Comparison of ENCODE assay signal across 1 cellular context in the genomic region with DNA sequence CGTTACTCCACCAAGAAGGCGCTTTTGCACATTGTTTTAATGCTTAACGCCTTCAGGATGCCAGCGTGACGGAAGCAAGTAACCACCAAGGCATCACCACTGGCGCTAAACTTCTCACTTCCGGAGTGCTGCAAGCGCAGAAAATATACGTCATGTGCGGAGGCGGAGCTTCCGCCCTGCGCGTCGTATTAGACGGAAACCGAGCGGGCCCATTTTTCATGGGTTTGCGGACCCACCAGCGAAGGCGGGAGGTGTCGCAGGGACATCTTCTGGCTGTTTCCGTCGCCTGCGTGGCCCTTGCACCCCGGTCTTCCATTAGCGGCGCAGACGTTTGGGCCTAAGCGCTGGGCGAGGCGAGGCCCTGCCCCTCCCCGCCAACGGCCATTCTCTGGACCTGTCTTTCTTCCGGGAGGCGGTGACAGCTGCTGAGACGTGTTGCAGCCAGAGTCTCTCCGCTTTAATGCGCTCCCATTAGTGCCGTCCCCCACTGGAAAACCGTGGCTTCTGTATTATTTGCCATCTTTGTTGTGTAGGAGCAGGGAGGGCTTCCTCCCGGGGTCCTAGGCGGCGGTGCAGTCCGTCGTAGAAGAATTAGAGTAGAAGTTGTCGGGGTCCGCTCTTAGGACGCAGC.
A peak's percentile ranks its signal among the peaks of the same experiment; 100 is the strongest.
TF ChIP-seq lines count a peak whose summit lies in the region.

A gene (plus strand): TSS at position 403 of the 631 bp plus-strand sequence. CDS start 235 bp downstream, outside the sequence.

TF ChIP-seq in HepG2, 621 proteins besides CTCF, POLR2A, EP300 and RAD21 (continued from another document and continues in another):
- TF ChIP-seq, protein P1, sequence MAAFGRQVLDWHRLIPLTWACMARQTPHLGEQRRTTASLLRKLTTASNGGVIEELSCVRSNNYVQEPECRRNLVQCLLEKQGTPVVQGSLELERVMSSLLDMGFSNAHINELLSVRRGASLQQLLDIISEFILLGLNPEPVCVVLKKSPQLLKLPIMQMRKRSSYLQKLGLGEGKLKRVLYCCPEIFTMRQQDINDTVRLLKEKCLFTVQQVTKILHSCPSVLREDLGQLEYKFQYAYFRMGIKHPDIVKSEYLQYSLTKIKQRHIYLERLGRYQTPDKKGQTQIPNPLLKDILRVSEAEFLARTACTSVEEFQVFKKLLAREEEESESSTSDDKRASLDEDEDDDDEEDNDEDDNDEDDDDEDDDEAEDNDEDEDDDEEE (CRISPR knock-in tag; IDR thresholded peaks at IDR 0.05): 0 out of 2 replicates have a peak, but pooled peaks have one; percentile 58
- TF ChIP-seq, protein P2, sequence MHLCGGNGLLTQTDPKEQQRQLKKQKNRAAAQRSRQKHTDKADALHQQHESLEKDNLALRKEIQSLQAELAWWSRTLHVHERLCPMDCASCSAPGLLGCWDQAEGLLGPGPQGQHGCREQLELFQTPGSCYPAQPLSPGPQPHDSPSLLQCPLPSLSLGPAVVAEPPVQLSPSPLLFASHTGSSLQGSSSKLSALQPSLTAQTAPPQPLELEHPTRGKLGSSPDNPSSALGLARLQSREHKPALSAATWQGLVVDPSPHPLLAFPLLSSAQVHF (CRISPR knock-in tag; IDR thresholded peaks at IDR 0.05): no peak
- TF ChIP-seq SCMH1 (CRISPR knock-in tag; IDR thresholded peaks at IDR 0.05; ENCODE audit: borderline replicate concordance): no peak
- TF ChIP-seq, protein P3, sequence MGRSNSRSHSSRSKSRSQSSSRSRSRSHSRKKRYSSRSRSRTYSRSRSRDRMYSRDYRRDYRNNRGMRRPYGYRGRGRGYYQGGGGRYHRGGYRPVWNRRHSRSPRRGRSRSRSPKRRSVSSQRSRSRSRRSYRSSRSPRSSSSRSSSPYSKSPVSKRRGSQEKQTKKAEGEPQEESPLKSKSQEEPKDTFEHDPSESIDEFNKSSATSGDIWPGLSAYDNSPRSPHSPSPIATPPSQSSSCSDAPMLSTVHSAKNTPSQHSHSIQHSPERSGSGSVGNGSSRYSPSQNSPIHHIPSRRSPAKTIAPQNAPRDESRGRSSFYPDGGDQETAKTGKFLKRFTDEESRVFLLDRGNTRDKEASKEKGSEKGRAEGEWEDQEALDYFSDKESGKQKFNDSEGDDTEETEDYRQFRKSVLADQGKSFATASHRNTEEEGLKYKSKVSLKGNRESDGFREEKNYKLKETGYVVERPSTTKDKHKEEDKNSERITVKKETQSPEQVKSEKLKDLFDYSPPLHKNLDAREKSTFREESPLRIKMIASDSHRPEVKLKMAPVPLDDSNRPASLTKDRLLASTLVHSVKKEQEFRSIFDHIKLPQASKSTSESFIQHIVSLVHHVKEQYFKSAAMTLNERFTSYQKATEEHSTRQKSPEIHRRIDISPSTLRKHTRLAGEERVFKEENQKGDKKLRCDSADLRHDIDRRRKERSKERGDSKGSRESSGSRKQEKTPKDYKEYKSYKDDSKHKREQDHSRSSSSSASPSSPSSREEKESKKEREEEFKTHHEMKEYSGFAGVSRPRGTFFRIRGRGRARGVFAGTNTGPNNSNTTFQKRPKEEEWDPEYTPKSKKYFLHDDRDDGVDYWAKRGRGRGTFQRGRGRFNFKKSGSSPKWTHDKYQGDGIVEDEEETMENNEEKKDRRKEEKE (IDR thresholded peaks at IDR 0.05): no peak
- TF ChIP-seq CENPX (CRISPR knock-in tag; IDR thresholded peaks at IDR 0.05): no peak
- TF ChIP-seq KLF16 (CRISPR knock-in tag; IDR thresholded peaks at IDR 0.05): peak in 1 of 2 experiments; percentile 94; a peak in 3 of 4 replicates
- TF ChIP-seq, protein P4, sequence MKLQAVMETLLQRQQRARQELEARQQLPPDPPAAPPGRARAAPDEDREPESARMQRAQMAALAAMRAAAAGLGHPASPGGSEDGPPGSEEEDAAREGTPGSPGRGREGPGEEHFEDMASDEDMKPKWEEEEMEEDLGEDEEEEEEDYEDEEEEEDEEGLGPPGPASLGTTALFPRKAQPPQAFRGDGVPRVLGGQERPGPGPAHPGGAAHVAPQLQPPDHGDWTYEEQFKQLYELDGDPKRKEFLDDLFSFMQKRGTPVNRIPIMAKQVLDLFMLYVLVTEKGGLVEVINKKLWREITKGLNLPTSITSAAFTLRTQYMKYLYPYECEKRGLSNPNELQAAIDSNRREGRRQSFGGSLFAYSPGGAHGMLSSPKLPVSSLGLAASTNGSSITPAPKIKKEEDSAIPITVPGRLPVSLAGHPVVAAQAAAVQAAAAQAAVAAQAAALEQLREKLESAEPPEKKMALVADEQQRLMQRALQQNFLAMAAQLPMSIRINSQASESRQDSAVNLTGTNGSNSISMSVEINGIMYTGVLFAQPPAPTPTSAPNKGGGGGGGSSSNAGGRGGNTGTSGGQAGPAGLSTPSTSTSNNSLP (IDR thresholded peaks at IDR 0.05; ENCODE audit: low read depth, low read length): no peak
- peak; percentile 78 for TF ChIP-seq RFXANK (CRISPR knock-in tag; IDR thresholded peaks at IDR 0.05)
- TF ChIP-seq ZNF883 (CRISPR knock-in tag; IDR thresholded peaks at IDR 0.05; ENCODE audit: not compliant biosample characterization): no peak
- no peak for TF ChIP-seq MXD4 (CRISPR knock-in tag; IDR thresholded peaks at IDR 0.05)
- peak; percentile 58; the same call in 1 of the 2 replicates for TF ChIP-seq ZNF776 (CRISPR knock-in tag; IDR thresholded peaks at IDR 0.05)
- peak; percentile 76 for TF ChIP-seq HNF4A (CRISPR knock-in tag; IDR thresholded peaks at IDR 0.05)
- peak; percentile 37; the same call in 1 of the 2 replicates for TF ChIP-seq CEBPG (CRISPR knock-in tag; IDR thresholded peaks at IDR 0.05)
- TF ChIP-seq ZNF543 (CRISPR knock-in tag; IDR thresholded peaks at IDR 0.05): peak; percentile 67; the same call in 1 of the 2 replicates
- TF ChIP-seq, protein P5, sequence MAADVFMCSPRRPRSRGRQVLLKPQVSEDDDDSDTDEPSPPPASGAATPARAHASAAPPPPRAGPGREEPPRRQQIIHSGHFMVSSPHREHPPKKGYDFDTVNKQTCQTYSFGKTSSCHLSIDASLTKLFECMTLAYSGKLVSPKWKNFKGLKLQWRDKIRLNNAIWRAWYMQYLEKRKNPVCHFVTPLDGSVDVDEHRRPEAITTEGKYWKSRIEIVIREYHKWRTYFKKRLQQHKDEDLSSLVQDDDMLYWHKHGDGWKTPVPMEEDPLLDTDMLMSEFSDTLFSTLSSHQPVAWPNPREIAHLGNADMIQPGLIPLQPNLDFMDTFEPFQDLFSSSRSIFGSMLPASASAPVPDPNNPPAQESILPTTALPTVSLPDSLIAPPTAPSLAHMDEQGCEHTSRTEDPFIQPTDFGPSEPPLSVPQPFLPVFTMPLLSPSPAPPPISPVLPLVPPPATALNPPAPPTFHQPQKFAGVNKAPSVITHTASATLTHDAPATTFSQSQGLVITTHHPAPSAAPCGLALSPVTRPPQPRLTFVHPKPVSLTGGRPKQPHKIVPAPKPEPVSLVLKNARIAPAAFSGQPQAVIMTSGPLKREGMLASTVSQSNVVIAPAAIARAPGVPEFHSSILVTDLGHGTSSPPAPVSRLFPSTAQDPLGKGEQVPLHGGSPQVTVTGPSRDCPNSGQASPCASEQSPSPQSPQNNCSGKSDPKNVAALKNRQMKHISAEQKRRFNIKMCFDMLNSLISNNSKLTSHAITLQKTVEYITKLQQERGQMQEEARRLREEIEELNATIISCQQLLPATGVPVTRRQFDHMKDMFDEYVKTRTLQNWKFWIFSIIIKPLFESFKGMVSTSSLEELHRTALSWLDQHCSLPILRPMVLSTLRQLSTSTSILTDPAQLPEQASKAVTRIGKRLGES (CRISPR knock-in tag; IDR thresholded peaks at IDR 0.05; ENCODE audit: borderline replicate concordance): no peak; the same call in 1 of the 2 replicates
- TF ChIP-seq ZNF44 (CRISPR knock-in tag; IDR thresholded peaks at IDR 0.05): peak; percentile 85; the same call in 1 of the 2 replicates
- TF ChIP-seq RFX1 (IDR thresholded peaks at IDR 0.05): no peak
- TF ChIP-seq SALL2 (CRISPR knock-in tag; IDR thresholded peaks at IDR 0.05): peak; percentile 91
- TF ChIP-seq DMAP1 (CRISPR knock-in tag; IDR thresholded peaks at IDR 0.05): peak; percentile 96
- no peak for TF ChIP-seq ZNF672 (CRISPR knock-in tag; IDR thresholded peaks at IDR 0.05)
- no peak for TF ChIP-seq ZMYM2 (CRISPR knock-in tag; IDR thresholded peaks at IDR 0.05)
- peak; percentile 79; the same call in 1 of the 2 replicates for TF ChIP-seq ISL2 (CRISPR knock-in tag; IDR thresholded peaks at IDR 0.05)
- no peak for TF ChIP-seq PAX8 (CRISPR knock-in tag; IDR thresholded peaks at IDR 0.05; ENCODE audit: borderline replicate concordance)
- TF ChIP-seq, protein P6, sequence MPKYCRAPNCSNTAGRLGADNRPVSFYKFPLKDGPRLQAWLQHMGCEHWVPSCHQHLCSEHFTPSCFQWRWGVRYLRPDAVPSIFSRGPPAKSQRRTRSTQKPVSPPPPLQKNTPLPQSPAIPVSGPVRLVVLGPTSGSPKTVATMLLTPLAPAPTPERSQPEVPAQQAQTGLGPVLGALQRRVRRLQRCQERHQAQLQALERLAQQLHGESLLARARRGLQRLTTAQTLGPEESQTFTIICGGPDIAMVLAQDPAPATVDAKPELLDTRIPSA (CRISPR knock-in tag; IDR thresholded peaks at IDR 0.05; ENCODE audit: borderline replicate concordance): no peak; the same call in 1 of the 2 replicates
- TF ChIP-seq MAFK (conservative IDR thresholded peaks at IDR 0.05 in 1 of 2, IDR thresholded peaks at IDR 0.05 in 1 of 2; ENCODE audit: low read length in 2 of 2): no peak
- TF ChIP-seq, protein P7, sequence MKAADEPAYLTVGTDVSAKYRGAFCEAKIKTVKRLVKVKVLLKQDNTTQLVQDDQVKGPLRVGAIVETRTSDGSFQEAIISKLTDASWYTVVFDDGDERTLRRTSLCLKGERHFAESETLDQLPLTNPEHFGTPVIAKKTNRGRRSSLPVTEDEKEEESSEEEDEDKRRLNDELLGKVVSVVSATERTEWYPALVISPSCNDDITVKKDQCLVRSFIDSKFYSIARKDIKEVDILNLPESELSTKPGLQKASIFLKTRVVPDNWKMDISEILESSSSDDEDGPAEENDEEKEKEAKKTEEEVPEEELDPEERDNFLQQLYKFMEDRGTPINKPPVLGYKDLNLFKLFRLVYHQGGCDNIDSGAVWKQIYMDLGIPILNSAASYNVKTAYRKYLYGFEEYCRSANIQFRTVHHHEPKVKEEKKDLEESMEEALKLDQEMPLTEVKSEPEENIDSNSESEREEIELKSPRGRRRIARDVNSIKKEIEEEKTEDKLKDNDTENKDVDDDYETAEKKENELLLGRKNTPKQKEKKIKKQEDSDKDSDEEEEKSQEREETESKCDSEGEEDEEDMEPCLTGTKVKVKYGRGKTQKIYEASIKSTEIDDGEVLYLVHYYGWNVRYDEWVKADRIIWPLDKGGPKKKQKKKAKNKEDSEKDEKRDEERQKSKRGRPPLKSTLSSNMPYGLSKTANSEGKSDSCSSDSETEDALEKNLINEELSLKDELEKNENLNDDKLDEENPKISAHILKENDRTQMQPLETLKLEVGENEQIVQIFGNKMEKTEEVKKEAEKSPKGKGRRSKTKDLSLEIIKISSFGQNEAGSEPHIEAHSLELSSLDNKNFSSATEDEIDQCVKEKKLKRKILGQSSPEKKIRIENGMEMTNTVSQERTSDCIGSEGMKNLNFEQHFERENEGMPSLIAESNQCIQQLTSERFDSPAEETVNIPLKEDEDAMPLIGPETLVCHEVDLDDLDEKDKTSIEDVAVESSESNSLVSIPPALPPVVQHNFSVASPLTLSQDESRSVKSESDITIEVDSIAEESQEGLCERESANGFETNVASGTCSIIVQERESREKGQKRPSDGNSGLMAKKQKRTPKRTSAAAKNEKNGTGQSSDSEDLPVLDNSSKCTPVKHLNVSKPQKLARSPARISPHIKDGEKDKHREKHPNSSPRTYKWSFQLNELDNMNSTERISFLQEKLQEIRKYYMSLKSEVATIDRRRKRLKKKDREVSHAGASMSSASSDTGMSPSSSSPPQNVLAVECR (CRISPR knock-in tag; IDR thresholded peaks at IDR 0.05; ENCODE audit: borderline replicate concordance): peak; percentile 98
- TF ChIP-seq NONO (IDR thresholded peaks at IDR 0.05): no peak
- peak; percentile 98 for TF ChIP-seq NONO (CRISPR knock-in tag; conservative IDR thresholded peaks at IDR 0.05)
- no peak for TF ChIP-seq TRIM24 (CRISPR knock-in tag; IDR thresholded peaks at IDR 0.05)
- no peak for TF ChIP-seq GZF1 (CRISPR knock-in tag; IDR thresholded peaks at IDR 0.05)
- no peak for TF ChIP-seq ZKSCAN5 (CRISPR knock-in tag; IDR thresholded peaks at IDR 0.05)
- peak; percentile 97 for TF ChIP-seq YEATS4 (CRISPR knock-in tag; IDR thresholded peaks at IDR 0.05; ENCODE audit: borderline replicate concordance)
- TF ChIP-seq ZNF263 (CRISPR knock-in tag; IDR thresholded peaks at IDR 0.05): peak; percentile 58; the same call in 1 of the 2 replicates
- TF ChIP-seq, protein P8, sequence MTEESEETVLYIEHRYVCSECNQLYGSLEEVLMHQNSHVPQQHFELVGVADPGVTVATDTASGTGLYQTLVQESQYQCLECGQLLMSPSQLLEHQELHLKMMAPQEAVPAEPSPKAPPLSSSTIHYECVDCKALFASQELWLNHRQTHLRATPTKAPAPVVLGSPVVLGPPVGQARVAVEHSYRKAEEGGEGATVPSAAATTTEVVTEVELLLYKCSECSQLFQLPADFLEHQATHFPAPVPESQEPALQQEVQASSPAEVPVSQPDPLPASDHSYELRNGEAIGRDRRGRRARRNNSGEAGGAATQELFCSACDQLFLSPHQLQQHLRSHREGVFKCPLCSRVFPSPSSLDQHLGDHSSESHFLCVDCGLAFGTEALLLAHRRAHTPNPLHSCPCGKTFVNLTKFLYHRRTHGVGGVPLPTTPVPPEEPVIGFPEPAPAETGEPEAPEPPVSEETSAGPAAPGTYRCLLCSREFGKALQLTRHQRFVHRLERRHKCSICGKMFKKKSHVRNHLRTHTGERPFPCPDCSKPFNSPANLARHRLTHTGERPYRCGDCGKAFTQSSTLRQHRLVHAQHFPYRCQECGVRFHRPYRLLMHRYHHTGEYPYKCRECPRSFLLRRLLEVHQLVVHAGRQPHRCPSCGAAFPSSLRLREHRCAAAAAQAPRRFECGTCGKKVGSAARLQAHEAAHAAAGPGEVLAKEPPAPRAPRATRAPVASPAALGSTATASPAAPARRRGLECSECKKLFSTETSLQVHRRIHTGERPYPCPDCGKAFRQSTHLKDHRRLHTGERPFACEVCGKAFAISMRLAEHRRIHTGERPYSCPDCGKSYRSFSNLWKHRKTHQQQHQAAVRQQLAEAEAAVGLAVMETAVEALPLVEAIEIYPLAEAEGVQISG (CRISPR knock-in tag; IDR thresholded peaks at IDR 0.05): peak; percentile 93
- no peak; the same call in 1 of the 2 replicates for TF ChIP-seq ZNF790 (CRISPR knock-in tag; IDR thresholded peaks at IDR 0.05; ENCODE audit: borderline replicate concordance)
- TF ChIP-seq ZBTB38 (CRISPR knock-in tag; IDR thresholded peaks at IDR 0.05): peak; percentile 90
- TF ChIP-seq TCF7 (IDR thresholded peaks at IDR 0.05; ENCODE audit: low read depth): no peak
- no peak for TF ChIP-seq ZNF510 (CRISPR knock-in tag; IDR thresholded peaks at IDR 0.05; ENCODE audit: low read depth)
- TF ChIP-seq GATAD2A (CRISPR knock-in tag; IDR thresholded peaks at IDR 0.05): peak; percentile 73
- TF ChIP-seq EZH2 (conservative IDR thresholded peaks at IDR 0.05; ENCODE audit: low read depth, low read length): no peak
- no peak for TF ChIP-seq ZNF629 (CRISPR knock-in tag; conservative IDR thresholded peaks at IDR 0.05)
- TF ChIP-seq, protein P9, sequence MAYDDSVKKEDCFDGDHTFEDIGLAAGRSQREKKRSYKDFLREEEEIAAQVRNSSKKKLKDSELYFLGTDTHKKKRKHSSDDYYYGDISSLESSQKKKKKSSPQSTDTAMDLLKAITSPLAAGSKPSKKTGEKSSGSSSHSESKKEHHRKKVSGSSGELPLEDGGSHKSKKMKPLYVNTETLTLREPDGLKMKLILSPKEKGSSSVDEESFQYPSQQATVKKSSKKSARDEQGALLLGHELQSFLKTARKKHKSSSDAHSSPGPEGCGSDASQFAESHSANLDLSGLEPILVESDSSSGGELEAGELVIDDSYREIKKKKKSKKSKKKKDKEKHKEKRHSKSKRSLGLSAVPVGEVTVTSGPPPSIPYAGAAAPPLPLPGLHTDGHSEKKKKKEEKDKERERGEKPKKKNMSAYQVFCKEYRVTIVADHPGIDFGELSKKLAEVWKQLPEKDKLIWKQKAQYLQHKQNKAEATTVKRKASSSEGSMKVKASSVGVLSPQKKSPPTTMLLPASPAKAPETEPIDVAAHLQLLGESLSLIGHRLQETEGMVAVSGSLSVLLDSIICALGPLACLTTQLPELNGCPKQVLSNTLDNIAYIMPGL (CRISPR knock-in tag; IDR thresholded peaks at IDR 0.05; ENCODE audit: borderline replicate concordance in 1 of 2, low read depth in 1 of 2): peak; percentile 97 to 98
